ENCODE assay signal across 8 cellular contexts in genomic region chr10:97195654-97196212, GRCh38. TPM values are rescaled to one million over a fixed set of nuclear protein-coding genes. Genes with fewer than 3 reads are reported as not detected.
DNase-seq lines count a peak whose midpoint lies in the region; ATAC-seq and TF ChIP-seq lines count a peak whose summit lies in the region.

No MANE protein-coding gene starts in this region.

- H3K4me1 Mint-ChIP-seq in activated CD4-positive, alpha-beta T cell treated with anti-CD3 and anti-CD28 coated beads, Interleukin-2, amount 10 ng/mL, durations not matched to agents 7 days and 5 days: peaks cover 18% of the 10 kb centered on the region
- H3K4me1 Mint-ChIP-seq in activated naive CD8-positive, alpha-beta T cell (ENCODE audit: low read depth): peaks cover 13% of the 10 kb centered on the region

- H3K27ac Mint-ChIP-seq in activated CD4-positive, alpha-beta T cell treated with anti-CD3 and anti-CD28 coated beads, Interleukin-2, amount 10 ng/mL, durations not matched to agents 7 days and 5 days: no peak overlapping the region
- no peak overlapping the region for H3K27ac Mint-ChIP-seq in activated naive CD8-positive, alpha-beta T cell

- POLR2A ChIA-PET in activated CD4-positive, alpha-beta T cell treated with anti-CD3 and anti-CD28 coated beads, Interleukin-2, amount 10 ng/mL, durations not matched to agents 7 days and 5 days (lab: Charles Lee): no interaction called here

- peaks cover 4 to 13% of the 10 kb centered on the region in 2 donors for H3K4me1 ChIP-seq in thoracic aorta (ENCODE audit: control insufficient read depth in 1 of 2, low read depth in 2 of 2)

- H3K9me3 ChIP-seq in thoracic aorta: no peaks in the 10 kb centered on the region

- H3K27me3 Mint-ChIP-seq in activated CD4-positive, alpha-beta T cell treated with anti-CD3 and anti-CD28 coated beads, Interleukin-2, amount 10 ng/mL, durations not matched to agents 7 days and 5 days: peaks cover 48% of the 10 kb centered on the region
- peaks cover 15% of the 10 kb centered on the region for H3K27me3 Mint-ChIP-seq in activated naive CD8-positive, alpha-beta T cell

- H3K4me3 ChIP-seq in kidney epithelial cell (ENCODE audit: low read depth, low read length) (peak overlapping the region; percentile 34), thoracic aorta (peak overlapping the region; percentile 69)

- H3K36me3 Mint-ChIP-seq in activated CD4-positive, alpha-beta T cell treated with anti-CD3 and anti-CD28 coated beads, Interleukin-2, amount 10 ng/mL, durations not matched to agents 7 days and 5 days (ENCODE audit: low read depth): no peaks in the 10 kb centered on the region
- peaks cover 2% of the 10 kb centered on the region for H3K36me3 Mint-ChIP-seq in activated naive CD8-positive, alpha-beta T cell

- H3K36me3 ChIP-seq in kidney epithelial cell (ENCODE audit: control insufficient read depth, insufficient read depth, low read length) (no peaks in the 10 kb centered on the region), thoracic aorta (no peaks in the 10 kb centered on the region)

- TF ChIP-seq CTCF in kidney epithelial cell (IDR thresholded peaks at IDR 0.05; ENCODE audit: insufficient read depth, low read length, poor library complexity, severe bottlenecking): no peak
- TF ChIP-seq CTCF in thoracic aorta (IDR thresholded peaks at IDR 0.05): no peak

- DNase-seq in activated CD4-positive, alpha-beta T cell treated with anti-CD3 and anti-CD28 coated beads, Interleukin-2, amount 10 ng/mL, durations not matched to agents 7 days and 5 days: no peak
- DNase-seq in activated CD4-positive, alpha-beta T cell treated with anti-CD3 and anti-CD28 coated beads for 1 hour: no peak
- DNase-seq in kidney epithelial cell (ENCODE audit: low read depth): no peak
- no peak for DNase-seq in thoracic aorta (ENCODE audit: low spot score)
- no peak for DNase-seq in SW 1271 (lab: John Stamatoyannopoulos, UW)
- no peak for DNase-seq in COLO668 (lab: John Stamatoyannopoulos, UW; ENCODE audit: unreplicated experiment)

- H3K4me3 Mint-ChIP-seq in activated CD4-positive, alpha-beta T cell treated with anti-CD3 and anti-CD28 coated beads, Interleukin-2, amount 10 ng/mL, durations not matched to agents 7 days and 5 days: peak overlapping the region; percentile 71
- peak overlapping the region; percentile 84 for H3K4me3 Mint-ChIP-seq in activated naive CD8-positive, alpha-beta T cell

- ATAC-seq in thoracic aorta (ENCODE audit: insufficient number of reproducible peaks, low FRiP score, low read depth) (no peak), GM21576 (IDR thresholded peaks at IDR 0.05; ENCODE audit: unreplicated experiment) (no peak)

- CTCF ChIA-PET in activated CD4-positive, alpha-beta T cell treated with anti-CD3 and anti-CD28 coated beads, Interleukin-2, amount 10 ng/mL, durations not matched to agents 7 days and 5 days (lab: Charles Lee): interaction anchor here (0.8 to 2.6 kb wide), 6 partner anchors 11 to 123 kb away, joined by 3 to 10 read pairs (median 7); no protein-coding TSS in a partner anchor

- H3K27me3 ChIP-seq in kidney epithelial cell (ENCODE audit: control insufficient read depth, insufficient read depth, low read length) (peaks cover 21% of the 10 kb centered on the region), thoracic aorta (replicated peaks; ENCODE audit: insufficient read depth) (peaks cover 4% of the 10 kb centered on the region)

- H3K27ac ChIP-seq in thoracic aorta: no peak overlapping the region

- no peaks in the 10 kb centered on the region for H3K9me3 Mint-ChIP-seq in activated CD4-positive, alpha-beta T cell treated with anti-CD3 and anti-CD28 coated beads, Interleukin-2, amount 10 ng/mL, durations not matched to agents 7 days and 5 days
- H3K9me3 Mint-ChIP-seq in activated naive CD8-positive, alpha-beta T cell (ENCODE audit: low read depth): no peaks in the 10 kb centered on the region

RNA-seq across cellular contexts. Expression of gene SLIT1, which starts 10.0 kb away (rescaled TPM):
- 1 to 10 TPM; 1.2 to 1.6 TPM for total RNA-seq in activated CD4-positive, alpha-beta T cell treated with anti-CD3 and anti-CD28 coated beads, Interleukin-2, amount 10 ng/mL, durations not matched to agents 7 days and 5 days
- total RNA-seq in kidney epithelial cell (0.07 and 0.17 TPM in 2 replicates), thoracic aorta (under 1 TPM; 0.14 to 0.35 TPM)
